ENCODE assay signal across 23 cellular contexts in the genomic region with DNA sequence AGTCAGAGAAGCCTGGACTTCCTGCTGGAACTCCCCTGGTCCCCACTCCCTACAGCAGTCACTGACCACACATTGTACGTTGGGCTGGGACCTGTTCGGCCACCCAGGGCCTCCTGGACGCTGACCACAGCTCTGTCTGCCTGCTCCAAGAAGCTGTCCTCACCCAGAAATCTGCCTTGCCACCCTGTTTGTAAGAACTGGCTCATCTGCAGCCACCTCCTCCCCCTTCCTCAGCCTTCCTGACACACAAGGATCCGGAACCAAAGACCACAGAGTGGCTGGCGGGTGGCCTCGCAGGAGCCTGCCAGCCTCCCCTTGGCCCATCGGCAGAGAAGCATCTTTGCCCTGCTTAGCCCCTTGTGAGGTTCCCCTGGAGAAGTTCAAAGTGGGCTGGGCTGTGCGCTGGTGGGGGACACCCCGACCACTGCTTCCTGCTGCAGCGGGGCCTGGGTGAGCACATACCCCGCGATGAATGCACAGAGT.
A peak's percentile ranks its signal among the peaks of the same experiment; 100 is the strongest.
DNase-seq lines count a peak whose midpoint lies in the region; ATAC-seq and TF ChIP-seq lines count a peak whose summit lies in the region.
"Had no signal": no experiment of that assay in that cellular context is flagged by ENCODE, and none has a peak within 500 bp of the region (broad histone marks: within the 10 kb centered on the region; RNA-seq: fewer than 3 reads in every experiment).

No MANE protein-coding gene starts in this region.

- in situ Hi-C loops in G401 (cut with HindIII; ENCODE audit: low sequenced_read_pairs): no loop called here

- H3K4me1 ChIP-seq in ascending aorta: no peaks in the 10 kb centered on the region
- H3K4me1 ChIP-seq: breast epithelium had no signal

- H3K9me3 ChIP-seq in ascending aorta: no peaks in the 10 kb centered on the region
- H3K9me3 ChIP-seq: breast epithelium had no signal

- peak overlapping the region; percentile 33 to 85 (median 47) for H3K4me3 Mint-ChIP-seq in immature natural killer cell
- H3K4me3 Mint-ChIP-seq in stimulated activated naive CD8-positive, alpha-beta T cell treated with anti-CD3 and anti-CD28 coated beads, Interleukin-15, amount 100 ng/mL, for 72 hours: peak overlapping the region in 1 of 2 donors; percentile 73

- H3K4me3 ChIP-seq in NB4 (ENCODE audit: low read depth, low read length) (no peak overlapping the region), ascending aorta (no peak overlapping the region)
- H3K4me3 ChIP-seq: breast epithelium, coronary artery, GM23248 had no signal

- no peaks in the 10 kb centered on the region for H3K36me3 Mint-ChIP-seq in immature natural killer cell

- TF ChIP-seq POLR2A in NB4 (IDR thresholded peaks at IDR 0.05; ENCODE audit: extremely low read depth, insufficient read length): no peak

- no peak overlapping the region for H3K27ac ChIP-seq in ascending aorta
- H3K27ac ChIP-seq: breast epithelium, coronary artery, GM23248 had no signal

- DNase-seq in G401 (ENCODE audit: low spot score) (peak; percentile 2), NB4 (ENCODE audit: low read depth) (peak; percentile 72), immature natural killer cell (peak in 1 of 3 donors; percentile 22), ascending aorta (ENCODE audit: low spot score in 2 of 2) (no peak), NCI-H774 (lab: John Stamatoyannopoulos, UW) (no peak), D341Med (ENCODE audit: low spot score) (no peak)
- no peak for DNase-seq in stimulated activated naive CD8-positive, alpha-beta T cell treated with anti-CD3 and anti-CD28 coated beads, Interleukin-15, amount 100 ng/mL, for 72 hours
- DNase-seq: activated CD4-positive, CD25-positive, alpha-beta regulatory T cell treated with anti-CD3 and anti-CD28 coated beads, Interleukin-2, amount 50 U/mL, for 72 hours; Calu3; GM23248; KG1; left cardiac atrium; NCI-H1105; NCI-H2081 treated with DMSO at 0.1 percent for 48 hours; NCI-H446 treated with DMSO at 0.1 percent for 48 hours; RPMI8226; small intestine; stimulated activated naive CD4-positive, alpha-beta T cell treated with Interleukin-2 at 50 U/mL for 16 hours; T1000; trophoblast cell had no signal

- TF ChIP-seq CTCF in NB4 (IDR thresholded peaks at IDR 0.05; ENCODE audit: low read depth, low read length): no peak
- TF ChIP-seq CTCF in ascending aorta (IDR thresholded peaks at IDR 0.05): no peak

- peak overlapping the region in 2 of 6 donors; percentile 23 for H3K27ac Mint-ChIP-seq in immature natural killer cell
- H3K27ac Mint-ChIP-seq in stimulated activated naive CD8-positive, alpha-beta T cell treated with anti-CD3 and anti-CD28 coated beads, Interleukin-15, amount 100 ng/mL, for 72 hours: peak overlapping the region; percentile 79 to 84

- ATAC-seq in stimulated activated naive CD8-positive, alpha-beta T cell treated with anti-CD3 and anti-CD28 coated beads, Interleukin-15, amount 100 ng/mL, for 72 hours: peak; percentile 60
- ATAC-seq: left cardiac atrium, SK-N-SH treated with all-trans-retinoic acid at 6 μM for 48 hours had no signal

- no peaks in the 10 kb centered on the region for H3K9me3 Mint-ChIP-seq in immature natural killer cell
- no peaks in the 10 kb centered on the region for H3K9me3 Mint-ChIP-seq in stimulated activated naive CD8-positive, alpha-beta T cell treated with anti-CD3 and anti-CD28 coated beads, Interleukin-15, amount 100 ng/mL, for 72 hours

- peaks cover 8 to 48% of the 10 kb centered on the region in 2 donors for H3K4me1 Mint-ChIP-seq in immature natural killer cell
- peaks cover 19% of the 10 kb centered on the region for H3K4me1 Mint-ChIP-seq in stimulated activated naive CD8-positive, alpha-beta T cell treated with anti-CD3 and anti-CD28 coated beads, Interleukin-15, amount 100 ng/mL, for 72 hours

- H3K27me3 ChIP-seq in ascending aorta: no peaks in the 10 kb centered on the region
- H3K27me3 ChIP-seq: breast epithelium had no signal

- H3K36me3 ChIP-seq in ascending aorta: no peaks in the 10 kb centered on the region
- H3K36me3 ChIP-seq: breast epithelium had no signal

- peaks cover 5 to 18% (median 5%) of the 10 kb centered on the region in 3 donors for H3K27me3 Mint-ChIP-seq in immature natural killer cell (ENCODE audit: low read depth in 3 of 3)
- peaks cover 53% of the 10 kb centered on the region for H3K27me3 Mint-ChIP-seq in stimulated activated naive CD8-positive, alpha-beta T cell treated with anti-CD3 and anti-CD28 coated beads, Interleukin-15, amount 100 ng/mL, for 72 hours

- intact Hi-C loops in ascending aorta (cut with DNase I): no loop called here

Comparison
In these comparisons a context has a peak if more than half of its experiments do, and no peak if none do; other contexts are left out.
1. DNase-seq: peak in G401 (single experiment) and NB4 (single experiment); none in stimulated activated naive CD8-positive, alpha-beta T cell treated with anti-CD3 and anti-CD28 coated beads, Interleukin-15, amount 100 ng/mL, for 72 hours (0 of 2), ascending aorta (0 of 2), NCI-H774 (single experiment) and D341Med (single experiment).